ENCODE assay signal across 9 cellular contexts in genomic region chr4:112604590-112604989, GRCh38. TPM values are rescaled to one million over a fixed set of nuclear protein-coding genes. Genes with fewer than 3 reads are reported as not detected.
DNase-seq lines count a peak whose midpoint lies in the region; ATAC-seq and TF ChIP-seq lines count a peak whose summit lies in the region.
"Had no signal": no experiment of that assay in that cellular context is flagged by ENCODE, and none has a peak within 500 bp of the region (broad histone marks: within the 10 kb centered on the region; RNA-seq: fewer than 3 reads in every experiment).

No MANE protein-coding gene starts in this region.

- no peaks in the 10 kb centered on the region for H3K27me3 Mint-ChIP-seq in activated naive CD8-positive, alpha-beta T cell treated with anti-CD3 and anti-CD28 coated beads, Interleukin-2, amount 50 U/mL, for 24 hours

- no peak overlapping the region for H3K27ac Mint-ChIP-seq in activated naive CD8-positive, alpha-beta T cell treated with anti-CD3 and anti-CD28 coated beads, Interleukin-2, amount 50 U/mL, for 24 hours
- H3K27ac Mint-ChIP-seq: T-helper 1 cell treated with Interleukin-12 subunit alpha and Interleukin-12 subunit beta and Interleukin-4 antibody, amounts not matched to agents 30 μg/mL and 1 μg/mL, for 36 hours had no signal

- no peak overlapping the region for H3K4me3 Mint-ChIP-seq in activated naive CD8-positive, alpha-beta T cell treated with anti-CD3 and anti-CD28 coated beads, Interleukin-2, amount 50 U/mL, for 24 hours
- H3K4me3 Mint-ChIP-seq: T-helper 1 cell treated with Interleukin-12 subunit alpha and Interleukin-12 subunit beta and Interleukin-4 antibody, amounts not matched to agents 30 μg/mL and 1 μg/mL, for 36 hours had no signal

- ATAC-seq in HG03159 (IDR thresholded peaks at IDR 0.05; ENCODE audit: unreplicated experiment) (peak; percentile 63), GM21390 (IDR thresholded peaks at IDR 0.05; ENCODE audit: unreplicated experiment) (no peak)
- no peak for ATAC-seq in activated naive CD8-positive, alpha-beta T cell treated with anti-CD3 and anti-CD28 coated beads, Interleukin-2, amount 50 U/mL, for 24 hours

- peaks cover 4% of the 10 kb centered on the region for H3K36me3 ChIP-seq in cardiac muscle cell

- no peaks in the 10 kb centered on the region for H3K4me1 Mint-ChIP-seq in activated naive CD8-positive, alpha-beta T cell treated with anti-CD3 and anti-CD28 coated beads, Interleukin-2, amount 50 U/mL, for 24 hours

- TF ChIP-seq CTCF in GM12875 (IDR thresholded peaks at IDR 0.05; ENCODE audit: borderline replicate concordance, insufficient read depth, low read depth, low read length) (peak; percentile 33; the same call in 1 of the 2 replicates), cardiac muscle cell (IDR thresholded peaks at IDR 0.05; ENCODE audit: low read depth, low read length) (peak; percentile 72)

- no peaks in the 10 kb centered on the region for H3K4me1 ChIP-seq in cardiac muscle cell (ENCODE audit: low read depth)

- DNase-seq in Ammon's horn (ENCODE audit: low spot score) (peak; percentile 70), NCI-H82 treated with DMSO at 0.1 percent for 48 hours (lab: John Stamatoyannopoulos, UW; ENCODE audit: unreplicated experiment) (peak; percentile 8), cardiac muscle cell (ENCODE audit: low read depth in 1 of 2, low spot score in 1 of 2) (peak; percentile 75 to 78), pulmonary artery endothelial cell (ENCODE audit: low read depth, low spot score) (peak; percentile 4)
- DNase-seq in activated naive CD8-positive, alpha-beta T cell treated with anti-CD3 and anti-CD28 coated beads, Interleukin-2, amount 50 U/mL, for 24 hours: peak; percentile 6

- no peaks in the 10 kb centered on the region for H3K9me3 ChIP-seq in cardiac muscle cell (ENCODE audit: low read depth)

- H3K4me3 ChIP-seq in GM12875 (ENCODE audit: low read depth, low read length) (no peak overlapping the region), cardiac muscle cell (no peak overlapping the region)

- H3K36me3 Mint-ChIP-seq in activated naive CD8-positive, alpha-beta T cell treated with anti-CD3 and anti-CD28 coated beads, Interleukin-2, amount 50 U/mL, for 24 hours (ENCODE audit: low read depth): peaks cover 16% of the 10 kb centered on the region

- H3K27me3 ChIP-seq in cardiac muscle cell: no peaks in the 10 kb centered on the region

- no peaks in the 10 kb centered on the region for H3K9me3 Mint-ChIP-seq in activated naive CD8-positive, alpha-beta T cell treated with anti-CD3 and anti-CD28 coated beads, Interleukin-2, amount 50 U/mL, for 24 hours
- H3K9me3 Mint-ChIP-seq: T-helper 1 cell treated with Interleukin-12 subunit alpha and Interleukin-12 subunit beta and Interleukin-4 antibody, amounts not matched to agents 30 μg/mL and 1 μg/mL, for 36 hours had no signal

- no peak overlapping the region for H3K27ac ChIP-seq in cardiac muscle cell

RNA-seq across cellular contexts. Expression of gene ZGRF1, which starts 32.1 kb away (rescaled TPM):
- total RNA-seq in cardiac muscle cell (3.0 and 10.4 TPM in 2 replicates), pulmonary artery endothelial cell (10.1 and 15.8 TPM in 2 replicates)
- 3.2 and 3.9 TPM in 2 replicates for polyA plus RNA-seq in cardiac muscle cell

RNA-seq across cellular contexts. Expression of gene LARP7, which starts 32.4 kb away (rescaled TPM):
- 27.7 and 48.5 TPM in 2 replicates for total RNA-seq in cardiac muscle cell
- polyA plus RNA-seq in cardiac muscle cell: 57.0 and 88.6 TPM in 2 replicates
- total RNA-seq in pulmonary artery endothelial cell: 19.1 and 26.4 TPM in 2 replicates

Comparison
In these comparisons a context has a peak if more than half of its experiments do, and no peak if none do; other contexts are left out.
1. DNase-seq: peak in every context shown above with its lines; median percentile 76 in cardiac muscle cell; 70 in Ammon's horn; 8 in NCI-H82 treated with DMSO at 0.1 percent for 48 hours; 6 in activated naive CD8-positive, alpha-beta T cell treated with anti-CD3 and anti-CD28 coated beads, Interleukin-2, amount 50 U/mL, for 24 hours; 4 in pulmonary artery endothelial cell.